ENCODE assay signal across 8 cellular contexts in genomic region chr16:67246945-67247697, GRCh38. TPM values are rescaled to one million over a fixed set of nuclear protein-coding genes. Genes with fewer than 3 reads are reported as not detected.
DNase-seq lines count a peak whose midpoint lies in the region; ATAC-seq, FAIRE-seq and TF ChIP-seq lines count a peak whose summit lies in the region.

TSS of gene FHOD1 (minus strand) at chr16:67247481. CDS start at chr16:67247410, 71 bp downstream.

- intact Hi-C loops in mammary epithelial cell (cut with micrococcal nuclease): loop anchor here (1.0 to 5.0 kb wide), 4 partner anchors 20 to 300 kb away; partner anchors contain the start of genes ELMO3 and TMEM208

- peak within 1 kb of the TSS; percentile 83 for H2AFZ ChIP-seq in mammary epithelial cell (ENCODE audit: low read depth, low read length)

- H3K9me3 ChIP-seq in mammary epithelial cell (replicated peaks; ENCODE audit: insufficient read depth, low read length) (no peaks in the 10 kb centered on the region), small intestine (ENCODE audit: control insufficient read depth, low read depth) (no peaks in the 10 kb centered on the region)

- in situ Hi-C loops in GM18951 (cut with MboI; ENCODE audit: low sequenced_read_pairs, unreplicated experiment) (no loop called here), mammary epithelial cell (cut with MboI; ENCODE audit: low sequenced_read_pairs in 2 of 2) (no loop called here)

- H3K27ac ChIP-seq in mammary epithelial cell (ENCODE audit: insufficient read depth, low read depth, low read length) (peak within 1 kb of the TSS; percentile 63), small intestine (ENCODE audit: low read depth in 1 of 2, low read length in 1 of 2) (peak within 1 kb of the TSS; percentile 60 to 86)

- H3K4me1 ChIP-seq in mammary epithelial cell (ENCODE audit: insufficient read depth, low read length): peaks cover 57% of the 10 kb centered on the region
- H3K4me1 ChIP-seq in small intestine (ENCODE audit: control insufficient read depth in 2 of 2, insufficient read depth in 1 of 2, low read depth in 1 of 2, low read length in 1 of 2): peaks cover 2 to 5% of the 10 kb centered on the region in 2 donors

- CTCF ChIA-PET in mammary epithelial cell (lab: Charles Lee; ENCODE audit: low non-redundant PET): interaction anchor here (0.5 to 1.4 kb wide), 6 partner anchors 49 to 614 kb away, joined by 3 to 10 read pairs (median 4); partner anchors contain the start of gene CES3

- H3K79me2 ChIP-seq in mammary epithelial cell (ENCODE audit: insufficient read depth, low read length): peaks cover 31% of the 10 kb centered on the region

- BruUV-seq in mammary epithelial cell (replicated peaks; lab: Mats Ljungman, UMichigan): TSS peak; percentile 35

- H3K4me2 ChIP-seq in mammary epithelial cell (ENCODE audit: insufficient read depth, low read depth, low read length): peak within 1 kb of the TSS; percentile 94

- no peak for FAIRE-seq in small intestine (lab: Jason Lieb, UNC)

- no peak for TF ChIP-seq CTCF in WI38 (IDR thresholded peaks at IDR 0.05; ENCODE audit: low read depth, low read length)
- no peak for TF ChIP-seq CTCF in mammary epithelial cell (conservative IDR thresholded peaks at IDR 0.05 in 1 of 2, IDR thresholded peaks at IDR 0.05 in 1 of 2; ENCODE audit: extremely low read depth in 1 of 2, insufficient read depth in 1 of 2, low read depth in 1 of 2, low read length in 2 of 2)

- 0% methylated on average over 13 of the region's 66 CpGs for WGBS in mammary epithelial cell (ENCODE audit: low coverage, missing lambda C conversion rate)
- 0% methylated on average over 64 to 66 of the region's 66 CpGs for WGBS in small intestine, 3 donors

- H3K36me3 ChIP-seq in mammary epithelial cell (ENCODE audit: insufficient read depth, low read length) (no peaks in the 10 kb centered on the region), small intestine (ENCODE audit: control insufficient read depth in 2 of 2, insufficient read depth in 2 of 2, low read length in 2 of 2) (no peaks in the 10 kb centered on the region)

- dilution Hi-C loops in mammary epithelial cell (cut with HindIII; ENCODE audit: low sequenced_read_pairs): no loop called here

- no peaks in the 10 kb centered on the region for H4K20me1 ChIP-seq in mammary epithelial cell (ENCODE audit: insufficient read depth, low read length)

- H3K4me3 ChIP-seq in WI38 (ENCODE audit: low read depth, low read length) (peak within 1 kb of the TSS; percentile 72), mammary epithelial cell (replicated peaks in 1 of 3; ENCODE audit: insufficient read depth in 1 of 3, low read depth in 2 of 3, low read length in 3 of 3) (peak within 1 kb of the TSS; percentile 72 to 76 (median 72)), small intestine (ENCODE audit: low read depth in 1 of 2, low read length in 2 of 2) (peak within 1 kb of the TSS; percentile 73 to 88)

- H3K27me3 ChIP-seq in mammary epithelial cell (ENCODE audit: insufficient read depth, low read length) (peaks cover 4% of the 10 kb centered on the region), small intestine (ENCODE audit: control insufficient read depth in 2 of 2, insufficient read depth in 2 of 2, low read length in 2 of 2) (peaks cover 0 to 3% of the 10 kb centered on the region in 2 donors)

- TF ChIP-seq POLR2A in GM18951 (IDR thresholded peaks at IDR 0.05; ENCODE audit: extremely low read depth, insufficient read depth, insufficient read length): peak; percentile 88

- peak; percentile 55 for ATAC-seq in HG03175 (IDR thresholded peaks at IDR 0.05; ENCODE audit: unreplicated experiment)

- peak within 1 kb of the TSS; percentile 46 for H3K9ac ChIP-seq in mammary epithelial cell (ENCODE audit: insufficient read depth, low read length)

- DNase-seq in AG08395 (ENCODE audit: low spot score) (peak; percentile 97), NCI-H226 (peak; percentile 93), mammary epithelial cell (peak; percentile 94), iPS-NIHi11 (ENCODE audit: low spot score) (peak; percentile 91), small intestine (peak; percentile 96)

RNA-seq across cellular contexts. Expression of gene FHOD1, which starts in this region (rescaled TPM):
- 10 to 100 TPM in 1 of 2 donors, 1 to 10 TPM in 1; 6.7 to 38.7 TPM for total RNA-seq in mammary epithelial cell
- polyA plus RNA-seq in mammary epithelial cell (31.6 TPM), small intestine (10 to 100 TPM; 12.8 to 19.7 (median 18.9) TPM)
- 25.9 TPM for polyA minus RNA-seq in mammary epithelial cell

Comparison
In these comparisons a context has a peak if more than half of its experiments do, and no peak if none do; other contexts are left out.
1. Peak in every context shown above with its lines: DNase-seq, ATAC-seq, H3K4me3 ChIP-seq and H3K27ac ChIP-seq.